ENCODE assay signal across 9 cellular contexts in the genomic region with DNA sequence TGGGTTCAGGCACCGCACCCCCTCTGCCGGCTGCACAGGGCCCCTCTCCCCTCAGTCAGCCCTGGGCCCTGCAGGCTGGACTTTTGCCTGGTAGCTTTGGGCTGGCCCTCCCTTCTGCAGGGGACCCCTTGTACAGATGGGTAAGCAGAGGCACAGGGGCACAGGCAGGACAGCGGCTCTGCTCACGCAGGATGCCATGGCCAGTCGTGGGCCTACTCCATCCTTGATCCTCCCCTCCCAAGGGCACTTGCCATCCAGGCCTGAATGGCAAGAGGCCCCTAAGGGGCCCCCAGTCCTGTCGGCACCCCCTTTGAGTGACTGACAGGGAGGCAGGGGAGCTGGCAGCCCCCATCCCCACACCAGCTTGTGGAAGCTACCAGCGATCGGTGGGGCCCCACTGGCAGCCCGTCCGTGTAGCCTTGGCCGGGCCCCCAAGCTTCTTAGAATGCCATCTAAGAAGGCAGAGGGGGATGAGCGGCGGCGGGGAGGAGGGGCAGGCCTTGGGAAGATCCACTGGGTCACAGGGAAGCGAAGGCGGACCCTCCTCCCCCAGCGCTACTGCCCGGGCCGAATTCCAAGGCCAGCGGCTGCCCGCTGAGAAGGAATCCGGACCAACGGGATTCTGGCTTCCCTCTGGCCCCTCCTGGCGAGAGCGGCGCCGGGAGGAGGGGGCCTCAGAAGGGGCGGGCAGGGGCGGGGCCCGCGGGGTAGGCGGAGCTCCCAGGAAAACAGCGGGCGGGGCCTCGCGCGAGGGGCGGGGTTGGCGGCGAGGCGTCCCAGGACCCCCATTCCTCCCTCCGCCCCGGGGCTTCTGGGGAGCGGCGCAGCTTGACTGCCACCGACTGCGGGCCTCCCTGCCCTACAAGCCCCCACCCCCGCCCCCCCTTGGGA. TPM values are rescaled to one million over a fixed set of nuclear protein-coding genes. Genes with fewer than 3 reads are reported as not detected.
DNase-seq lines count a peak whose midpoint lies in the region; ATAC-seq and TF ChIP-seq lines count a peak whose summit lies in the region.
"Had no signal": no experiment of that assay in that cellular context is flagged by ENCODE, and none has a peak within 500 bp of the region (broad histone marks: within the 10 kb centered on the region; RNA-seq: fewer than 3 reads in every experiment).

No MANE protein-coding gene starts in this region.

- in situ Hi-C loops in Panc1 (cut with HindIII; ENCODE audit: low pct_unique_long_range_greater_than_20kb, low sequenced_read_pairs) = no loop called here

- no peaks in the 10 kb centered on the region for H3K4me1 ChIP-seq in A673 (ENCODE audit: insufficient read depth, low read length, poor library complexity, severe bottlenecking)
- H3K4me1 ChIP-seq in Panc1 (ENCODE audit: control insufficient read depth, insufficient read depth, low read length) = peaks cover 55% of the 10 kb centered on the region

- ATAC-seq in Panc1 (peak; percentile 87), GM19452 (IDR thresholded peaks at IDR 0.05; ENCODE audit: unreplicated experiment) (no peak)
- no peak for ATAC-seq in stimulated activated naive CD8-positive, alpha-beta T cell treated with anti-CD3 and anti-CD28 coated beads, Interleukin-15, amount 100 ng/mL, for 72 hours

- POLR2A ChIA-PET in A673 (lab: Charles Lee; ENCODE audit: low non-redundant PET) = no interaction called here
- POLR2A ChIA-PET in Panc1 (lab: Charles Lee) = interaction anchor here (1.1 kb wide), 1 partner anchor 11 kb away, joined by 5 read pairs; no protein-coding TSS in a partner anchor
- POLR2A ChIA-PET in activated CD4-positive, alpha-beta memory T cell treated with anti-CD3 and anti-CD28 coated beads, Interleukin-2, amount 10 ng/mL, durations not matched to agents 7 days and 5 days (lab: Charles Lee) = no interaction called here

- H3K27ac Mint-ChIP-seq in nephron progenitor cell = no peak overlapping the region
- H3K27ac Mint-ChIP-seq in stimulated activated naive CD8-positive, alpha-beta T cell treated with anti-CD3 and anti-CD28 coated beads, Interleukin-15, amount 100 ng/mL, for 72 hours = no peak overlapping the region
- no peak overlapping the region for H3K27ac Mint-ChIP-seq in activated CD4-positive, alpha-beta memory T cell treated with anti-CD3 and anti-CD28 coated beads, Interleukin-2, amount 10 ng/mL, durations not matched to agents 7 days and 5 days
- H3K27ac Mint-ChIP-seq: activated naive CD4-positive, alpha-beta T cell treated with anti-CD3 and anti-CD28 coated beads, Interleukin-2, amount 50 U/mL, for 24 hours had no signal

- BruUV-seq in A673 (replicated peaks; lab: Mats Ljungman, UMichigan) = no TSS peak
- no TSS peak for BruUV-seq in Panc1 (replicated peaks; lab: Mats Ljungman, UMichigan)

- peaks cover 42% of the 10 kb centered on the region for H3K9me3 Mint-ChIP-seq in nephron progenitor cell
- H3K9me3 Mint-ChIP-seq in stimulated activated naive CD8-positive, alpha-beta T cell treated with anti-CD3 and anti-CD28 coated beads, Interleukin-15, amount 100 ng/mL, for 72 hours = peaks cover 11 to 14% of the 10 kb centered on the region in 2 donors
- peaks cover 9% of the 10 kb centered on the region for H3K9me3 Mint-ChIP-seq in activated CD4-positive, alpha-beta memory T cell treated with anti-CD3 and anti-CD28 coated beads, Interleukin-2, amount 10 ng/mL, durations not matched to agents 7 days and 5 days

- peak overlapping the region; percentile 68 for H3K4me3 Mint-ChIP-seq in nephron progenitor cell
- peak overlapping the region in 1 of 2 donors; percentile 13 for H3K4me3 Mint-ChIP-seq in stimulated activated naive CD8-positive, alpha-beta T cell treated with anti-CD3 and anti-CD28 coated beads, Interleukin-15, amount 100 ng/mL, for 72 hours
- H3K4me3 Mint-ChIP-seq in activated CD4-positive, alpha-beta memory T cell treated with anti-CD3 and anti-CD28 coated beads, Interleukin-2, amount 10 ng/mL, durations not matched to agents 7 days and 5 days = no peak overlapping the region
- H3K4me3 Mint-ChIP-seq: activated naive CD4-positive, alpha-beta T cell treated with anti-CD3 and anti-CD28 coated beads, Interleukin-2, amount 50 U/mL, for 24 hours had no signal

- peak overlapping the region; percentile 30 for H3K4me3 ChIP-seq in A673 (ENCODE audit: low read depth, low read length, poor library complexity, severe bottlenecking)
- peak overlapping the region; percentile 40 to 63 for H3K4me3 ChIP-seq in Panc1 (ENCODE audit: low read depth in 2 of 2, low read length in 2 of 2)
- H3K4me3 ChIP-seq in fibroblast of villous mesenchyme (ENCODE audit: low read depth, low read length) = peak overlapping the region; percentile 50

- H3K36me3 ChIP-seq in A673 (ENCODE audit: insufficient read depth, low read length, poor library complexity, severe bottlenecking) (no peaks in the 10 kb centered on the region), Panc1 (ENCODE audit: control insufficient read depth, insufficient read depth, low read length) (no peaks in the 10 kb centered on the region)

- CTCF ChIA-PET in A673 (lab: Charles Lee) = interaction anchor here (0.5 kb wide), 1 partner anchor 390 kb away, joined by 3 read pairs; no protein-coding TSS in a partner anchor
- CTCF ChIA-PET in Panc1 (lab: Charles Lee) = interaction anchor here (1.1 kb wide), 1 partner anchor 37 kb away, joined by 8 read pairs; no protein-coding TSS in a partner anchor
- CTCF ChIA-PET in activated CD4-positive, alpha-beta memory T cell treated with anti-CD3 and anti-CD28 coated beads, Interleukin-2, amount 10 ng/mL, durations not matched to agents 7 days and 5 days (lab: Charles Lee) = no interaction called here

- no peaks in the 10 kb centered on the region for H3K27me3 ChIP-seq in A673 (replicated peaks; ENCODE audit: insufficient read depth, low read depth, low read length, poor library complexity)
- no peaks in the 10 kb centered on the region for H3K27me3 ChIP-seq in Panc1 (ENCODE audit: control insufficient read depth, insufficient read depth, low read length)

- H3K27ac ChIP-seq in A673 (ENCODE audit: low read depth, low read length, poor library complexity, severe bottlenecking) (no peak overlapping the region), Panc1 (ENCODE audit: low read length) (peak overlapping the region; percentile 78)

- peaks cover 20% of the 10 kb centered on the region for H3K4me1 Mint-ChIP-seq in nephron progenitor cell
- peaks cover 4% of the 10 kb centered on the region for H3K4me1 Mint-ChIP-seq in stimulated activated naive CD8-positive, alpha-beta T cell treated with anti-CD3 and anti-CD28 coated beads, Interleukin-15, amount 100 ng/mL, for 72 hours
- no peaks in the 10 kb centered on the region for H3K4me1 Mint-ChIP-seq in activated CD4-positive, alpha-beta memory T cell treated with anti-CD3 and anti-CD28 coated beads, Interleukin-2, amount 10 ng/mL, durations not matched to agents 7 days and 5 days
- H3K4me1 Mint-ChIP-seq: activated naive CD4-positive, alpha-beta T cell treated with anti-CD3 and anti-CD28 coated beads, Interleukin-2, amount 50 U/mL, for 24 hours had no signal

- intact Hi-C loops in A673 (cut with micrococcal nuclease; ENCODE audit: unreplicated experiment) = no loop called here
- intact Hi-C loops in Panc1 (cut with micrococcal nuclease; ENCODE audit: unreplicated experiment) = no loop called here

- DNase-seq in A673 (ENCODE audit: low spot score) (peak; percentile 38), Panc1 (ENCODE audit: low read depth, low spot score) (no peak), fibroblast of villous mesenchyme (ENCODE audit: low read depth) (peak; percentile 86), nephron progenitor cell (peak; percentile 89), MV-4-11 (lab: John Stamatoyannopoulos, UW) (no peak)
- no peak for DNase-seq in stimulated activated naive CD8-positive, alpha-beta T cell treated with anti-CD3 and anti-CD28 coated beads, Interleukin-15, amount 100 ng/mL, for 72 hours
- DNase-seq in activated CD4-positive, alpha-beta memory T cell treated with anti-CD3 and anti-CD28 coated beads, Interleukin-2, amount 10 ng/mL, durations not matched to agents 7 days and 5 days = no peak

- H3K36me3 Mint-ChIP-seq in nephron progenitor cell (ENCODE audit: low read depth) = peaks cover 14% of the 10 kb centered on the region
- peaks cover 5% of the 10 kb centered on the region for H3K36me3 Mint-ChIP-seq in activated CD4-positive, alpha-beta memory T cell treated with anti-CD3 and anti-CD28 coated beads, Interleukin-2, amount 10 ng/mL, durations not matched to agents 7 days and 5 days (ENCODE audit: low read depth)

- H3K9me3 ChIP-seq in A673 (ENCODE audit: low read depth, low read length, poor library complexity, severe bottlenecking) (no peaks in the 10 kb centered on the region), Panc1 (ENCODE audit: control insufficient read depth, insufficient read depth, low read depth, low read length) (no peaks in the 10 kb centered on the region)

- peaks cover 20% of the 10 kb centered on the region for H3K27me3 Mint-ChIP-seq in nephron progenitor cell (ENCODE audit: low read depth, poor library complexity)
- peaks cover 28% of the 10 kb centered on the region for H3K27me3 Mint-ChIP-seq in stimulated activated naive CD8-positive, alpha-beta T cell treated with anti-CD3 and anti-CD28 coated beads, Interleukin-15, amount 100 ng/mL, for 72 hours
- H3K27me3 Mint-ChIP-seq in activated CD4-positive, alpha-beta memory T cell treated with anti-CD3 and anti-CD28 coated beads, Interleukin-2, amount 10 ng/mL, durations not matched to agents 7 days and 5 days = peaks cover 16% of the 10 kb centered on the region

- no peak for TF ChIP-seq CTCF in A673 (conservative IDR thresholded peaks at IDR 0.05; ENCODE audit: low read depth, low read length)
- TF ChIP-seq CTCF in Panc1 (IDR thresholded peaks at IDR 0.05) = no peak
- no peak for TF ChIP-seq CTCF in fibroblast of villous mesenchyme (IDR thresholded peaks at IDR 0.05; ENCODE audit: insufficient read depth, low read depth, low read length)
- no peak for TF ChIP-seq CTCF in nephron progenitor cell (IDR thresholded peaks at IDR 0.05)

RNA-seq across cellular contexts. Expression of gene CHKA, which starts 6.8 kb away (rescaled TPM):
- 37.5 and 39.3 TPM in 2 replicates for total RNA-seq in A673 (2021)
- 136 TPM for total RNA-seq in Panc1 (2021; ENCODE audit: unreplicated experiment)
- 60.6 TPM for polyA plus RNA-seq in Panc1 (2012; ENCODE audit: insufficient read length)
- 10.8 and 11.9 TPM in 2 replicates for total RNA-seq in fibroblast of villous mesenchyme
- 1 to 10 TPM; 3.0 to 3.1 TPM for total RNA-seq in activated CD4-positive, alpha-beta memory T cell treated with anti-CD3 and anti-CD28 coated beads, Interleukin-2, amount 10 ng/mL, durations not matched to agents 7 days and 5 days

Comparison
In these comparisons a context has a peak if more than half of its experiments do, and no peak if none do; other contexts are left out.
1. DNase-seq: peak in A673 (single experiment), fibroblast of villous mesenchyme (single experiment) and nephron progenitor cell (single experiment); none in Panc1 (single experiment), stimulated activated naive CD8-positive, alpha-beta T cell treated with anti-CD3 and anti-CD28 coated beads, Interleukin-15, amount 100 ng/mL, for 72 hours (0 of 2), MV-4-11 (single experiment) and activated CD4-positive, alpha-beta memory T cell treated with anti-CD3 and anti-CD28 coated beads, Interleukin-2, amount 10 ng/mL, durations not matched to agents 7 days and 5 days (single experiment).
2. Peak in every context shown above with its lines, with median percentiles within 50 percentile points of each other: H3K4me3 ChIP-seq.